Comparison of ENCODE assay signal across 23 cellular contexts in genomic region chr12:238116-238515, GRCh38. TPM values are rescaled to one million over a fixed set of nuclear protein-coding genes. Genes with fewer than 3 reads are reported as not detected.
"Had no signal": no experiment of that assay in that cellular context is flagged by ENCODE, and none has a peak within 500 bp of the region (broad histone marks: within the 10 kb centered on the region; RNA-seq: fewer than 3 reads in every experiment).

No MANE protein-coding gene starts in this region.

- H3K27ac Mint-ChIP-seq: activated CD4-positive, alpha-beta memory T cell treated with anti-CD3 and anti-CD28 coated beads, Interleukin-2, amount 10 ng/mL, durations not matched to agents 7 days and 5 days; activated CD4-positive, alpha-beta T cell treated with anti-CD3 and anti-CD28 coated beads, Interleukin-2, amount 10 ng/mL, durations not matched to agents 24 days and 14 days; activated naive CD4-positive, alpha-beta T cell treated with anti-CD3 and anti-CD28 coated beads for 36 hours; activated naive CD8-positive, alpha-beta T cell treated with anti-CD3 and anti-CD28 coated beads, Interleukin-2, amount 10 ng/mL, durations not matched to agents 7 days and 5 days; activated T-helper 2 cell treated with anti-CD3 and anti-CD28 coated beads, Interferon-gamma antibody, Interleukin-2, Interleukin-4, amounts not matched to agents 10 μg/mL and 5 μg/mL and 100 μg/mL, durations not matched to agents 14 hours and 24 hours and 36 hours; effector memory CD8-positive, alpha-beta T cell; memory B cell; nephron progenitor cell; T-cell; T-helper 2 cell treated with Interferon-gamma antibody and Interleukin-4, amounts not matched to agents 5 μg/mL and 100 μg/mL, for 36 hours had no signal

- H3K4me3 Mint-ChIP-seq: activated CD4-positive, alpha-beta memory T cell treated with anti-CD3 and anti-CD28 coated beads, Interleukin-2, amount 10 ng/mL, durations not matched to agents 7 days and 5 days; activated CD4-positive, alpha-beta T cell treated with anti-CD3 and anti-CD28 coated beads, Interleukin-2, amount 10 ng/mL, durations not matched to agents 24 days and 14 days; activated naive CD4-positive, alpha-beta T cell treated with anti-CD3 and anti-CD28 coated beads for 36 hours; activated naive CD8-positive, alpha-beta T cell treated with anti-CD3 and anti-CD28 coated beads, Interleukin-2, amount 10 ng/mL, durations not matched to agents 7 days and 5 days; activated T-cell treated with anti-CD3 and anti-CD28 coated beads, Interleukin-2, amount 50 U/mL, for 4 hours; effector memory CD8-positive, alpha-beta T cell; memory B cell; nephron progenitor cell; T-cell; T-helper 2 cell treated with Interferon-gamma antibody and Interleukin-4, amounts not matched to agents 5 μg/mL and 100 μg/mL, for 36 hours had no signal

- H3K4me1 Mint-ChIP-seq: activated CD4-positive, alpha-beta memory T cell treated with anti-CD3 and anti-CD28 coated beads, Interleukin-2, amount 10 ng/mL, durations not matched to agents 7 days and 5 days; activated CD4-positive, alpha-beta T cell treated with anti-CD3 and anti-CD28 coated beads, Interleukin-2, amount 10 ng/mL, durations not matched to agents 24 days and 14 days; activated naive CD8-positive, alpha-beta T cell treated with anti-CD3 and anti-CD28 coated beads, Interleukin-2, amount 10 ng/mL, durations not matched to agents 7 days and 5 days; T-cell had no signal

- DNase-seq: activated CD4-positive, alpha-beta memory T cell treated with anti-CD3 and anti-CD28 coated beads, Interleukin-2, amount 10 ng/mL, durations not matched to agents 7 days and 5 days; activated CD4-positive, alpha-beta T cell treated with anti-CD3 and anti-CD28 coated beads, Interleukin-2, amount 10 ng/mL, durations not matched to agents 24 days and 14 days; activated naive CD4-positive, alpha-beta T cell treated with anti-CD3 and anti-CD28 coated beads for 36 hours; activated naive CD8-positive, alpha-beta T cell treated with anti-CD3 and anti-CD28 coated beads, Interleukin-2, amount 10 ng/mL, durations not matched to agents 7 days and 5 days; activated T-cell treated with anti-CD3 and anti-CD28 coated beads, Interleukin-2, amount 50 U/mL, for 4 hours; amygdala; dermis blood vessel endothelial cell; effector memory CD8-positive, alpha-beta T cell; glutamatergic neuron; hippocampal formation; nephron progenitor cell; stimulated activated CD4-positive, alpha-beta T cell treated with anti-CD3 and anti-CD28 coated beads, Interleukin-4, amount 100 ng/mL, for 1 hour; stimulated activated naive CD8-positive, alpha-beta T cell treated with anti-CD3 and anti-CD28 coated beads, Interleukin-15, Interleukin-2, amounts not matched to agents 100 U/mL and 50 U/mL, for 24 hours; T-cell; thyroid gland had no signal

- H3K36me3 Mint-ChIP-seq: activated naive CD8-positive, alpha-beta T cell treated with anti-CD3 and anti-CD28 coated beads, Interleukin-2, amount 10 ng/mL, durations not matched to agents 7 days and 5 days had no signal

- ATAC-seq: activated CD4-positive, CD25-positive, alpha-beta regulatory T cell treated with anti-CD3 and anti-CD28 coated beads, Interleukin-2, amount 50 U/mL, for 24 hours; activated T-cell treated with anti-CD3 and anti-CD28 coated beads, Interleukin-2, amount 50 U/mL, for 4 hours; effector memory CD8-positive, alpha-beta T cell; esophagus mucosa; stimulated activated naive CD8-positive, alpha-beta T cell treated with anti-CD3 and anti-CD28 coated beads, Interleukin-15, Interleukin-2, amounts not matched to agents 100 U/mL and 50 U/mL, for 24 hours; T-cell had no signal

- H3K27me3 Mint-ChIP-seq: activated CD4-positive, alpha-beta T cell treated with anti-CD3 and anti-CD28 coated beads, Interleukin-2, amount 10 ng/mL, durations not matched to agents 24 days and 14 days; activated naive CD8-positive, alpha-beta T cell treated with anti-CD3 and anti-CD28 coated beads, Interleukin-2, amount 10 ng/mL, durations not matched to agents 7 days and 5 days had no signal

RNA-seq across cellular contexts. Expression of gene SLC6A12, which starts 24.2 kb away (rescaled TPM):
- total RNA-seq: activated CD4-positive, alpha-beta memory T cell treated with anti-CD3 and anti-CD28 coated beads, Interleukin-2, amount 10 ng/mL, durations not matched to agents 7 days and 5 days; activated CD4-positive, alpha-beta T cell treated with anti-CD3 and anti-CD28 coated beads, Interleukin-2, amount 10 ng/mL, durations not matched to agents 24 days and 14 days; activated naive CD8-positive, alpha-beta T cell treated with anti-CD3 and anti-CD28 coated beads, Interleukin-2, amount 10 ng/mL, durations not matched to agents 7 days and 5 days; endothelial cell of umbilical vein had no signal

RNA-seq across cellular contexts. Expression of gene SLC6A13, which starts 24.5 kb away (rescaled TPM):
- total RNA-seq: activated CD4-positive, alpha-beta memory T cell treated with anti-CD3 and anti-CD28 coated beads, Interleukin-2, amount 10 ng/mL, durations not matched to agents 7 days and 5 days; activated CD4-positive, alpha-beta T cell treated with anti-CD3 and anti-CD28 coated beads, Interleukin-2, amount 10 ng/mL, durations not matched to agents 24 days and 14 days; activated naive CD4-positive, alpha-beta T cell treated with anti-CD3 and anti-CD28 coated beads for 36 hours; endothelial cell of umbilical vein; esophagus mucosa; lower leg skin; mononuclear cell had no signal
